Comparison of ENCODE assay signal across 3 cellular contexts in the genomic region with DNA sequence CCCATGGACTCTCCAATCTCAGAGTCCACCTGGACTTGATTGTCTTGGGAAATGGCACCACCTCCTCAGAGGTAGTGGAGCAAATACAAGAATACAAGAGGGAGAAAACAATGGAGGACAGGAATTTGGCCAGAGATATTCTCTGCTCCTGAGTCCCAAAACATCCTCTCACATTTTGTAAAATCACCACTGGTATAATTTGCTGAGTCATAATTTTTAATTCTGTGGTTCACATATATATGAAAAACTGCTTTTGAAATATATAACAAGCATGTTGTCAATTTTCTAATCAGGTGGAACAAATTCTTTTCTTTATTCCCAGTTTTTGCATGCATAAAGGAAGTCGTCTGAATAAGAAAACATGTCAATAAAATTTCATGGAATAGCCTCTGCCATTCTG.
TF ChIP-seq lines count a peak whose summit lies in the region.

No MANE protein-coding gene starts in this region.

TF ChIP-seq in HepG2, 621 proteins besides CTCF, POLR2A, EP300 and RAD21:
- peak; percentile 56; the same call in 1 of the 2 replicates for TF ChIP-seq MAFF (IDR thresholded peaks at IDR 0.05; ENCODE audit: low read depth, low read length)
- TF ChIP-seq MAFK (conservative IDR thresholded peaks at IDR 0.05 in 1 of 2, IDR thresholded peaks at IDR 0.05 in 1 of 2; ENCODE audit: low read length in 2 of 2) = peak; percentile 52 to 73
- no peak for TF ChIP-seq ZNF121 (CRISPR knock-in tag; IDR thresholded peaks at IDR 0.05)
- TF ChIP-seq ZNF260 (CRISPR knock-in tag; IDR thresholded peaks at IDR 0.05; ENCODE audit: borderline replicate concordance, low read depth) = no peak
- peak; percentile 30; the same call in 1 of the 2 replicates for TF ChIP-seq NFE2L2 (IDR thresholded peaks at IDR 0.05; ENCODE audit: low read length)

TF ChIP-seq in IMR-90, 13 proteins besides CTCF, POLR2A, EP300 and RAD21:
- TF ChIP-seq NFE2L2 (IDR thresholded peaks at IDR 0.05; ENCODE audit: low read depth, low read length) (peak; percentile 86), MAFK (IDR thresholded peaks at IDR 0.05; ENCODE audit: low read depth, low read length) (peak; percentile 81), MXI1 (IDR thresholded peaks at IDR 0.05; ENCODE audit: borderline replicate concordance, low read depth, low read length) (no peak)

TF ChIP-seq in K562, 482 proteins besides CTCF, POLR2A, EP300 and RAD21:
- TF ChIP-seq ZNF253 (CRISPR knock-in tag; conservative IDR thresholded peaks at IDR 0.05) = no peak
- peak; percentile 17; the same call in 1 of the 2 replicates for TF ChIP-seq MAFK (IDR thresholded peaks at IDR 0.05; ENCODE audit: low read length)
- peak; percentile 38; the same call in 1 of the 2 replicates for TF ChIP-seq MAFG (tag; conservative IDR thresholded peaks at IDR 0.05)
- TF ChIP-seq EP400 (IDR thresholded peaks at IDR 0.05) = no peak
- no peak for TF ChIP-seq MXI1 (IDR thresholded peaks at IDR 0.05; ENCODE audit: low read depth, low read length)
- TF ChIP-seq ZNF316 (IDR thresholded peaks at IDR 0.05) = peak; percentile 46; the same call in 1 of the 2 replicates
- no peak for TF ChIP-seq HDAC3 (IDR thresholded peaks at IDR 0.05; ENCODE audit: borderline replicate concordance, partially characterized antibody)
- no peak for TF ChIP-seq ZNF445 (CRISPR knock-in tag; IDR thresholded peaks at IDR 0.05; ENCODE audit: low read depth)
- no peak for TF ChIP-seq ETV1 (tag; conservative IDR thresholded peaks at IDR 0.05; ENCODE audit: low read depth)
- TF ChIP-seq, protein P1, sequence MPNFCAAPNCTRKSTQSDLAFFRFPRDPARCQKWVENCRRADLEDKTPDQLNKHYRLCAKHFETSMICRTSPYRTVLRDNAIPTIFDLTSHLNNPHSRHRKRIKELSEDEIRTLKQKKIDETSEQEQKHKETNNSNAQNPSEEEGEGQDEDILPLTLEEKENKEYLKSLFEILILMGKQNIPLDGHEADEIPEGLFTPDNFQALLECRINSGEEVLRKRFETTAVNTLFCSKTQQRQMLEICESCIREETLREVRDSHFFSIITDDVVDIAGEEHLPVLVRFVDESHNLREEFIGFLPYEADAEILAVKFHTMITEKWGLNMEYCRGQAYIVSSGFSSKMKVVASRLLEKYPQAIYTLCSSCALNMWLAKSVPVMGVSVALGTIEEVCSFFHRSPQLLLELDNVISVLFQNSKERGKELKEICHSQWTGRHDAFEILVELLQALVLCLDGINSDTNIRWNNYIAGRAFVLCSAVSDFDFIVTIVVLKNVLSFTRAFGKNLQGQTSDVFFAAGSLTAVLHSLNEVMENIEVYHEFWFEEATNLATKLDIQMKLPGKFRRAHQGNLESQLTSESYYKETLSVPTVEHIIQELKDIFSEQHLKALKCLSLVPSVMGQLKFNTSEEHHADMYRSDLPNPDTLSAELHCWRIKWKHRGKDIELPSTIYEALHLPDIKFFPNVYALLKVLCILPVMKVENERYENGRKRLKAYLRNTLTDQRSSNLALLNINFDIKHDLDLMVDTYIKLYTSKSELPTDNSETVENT (CRISPR knock-in tag; IDR thresholded peaks at IDR 0.05) = no peak
- TF ChIP-seq, protein P2, sequence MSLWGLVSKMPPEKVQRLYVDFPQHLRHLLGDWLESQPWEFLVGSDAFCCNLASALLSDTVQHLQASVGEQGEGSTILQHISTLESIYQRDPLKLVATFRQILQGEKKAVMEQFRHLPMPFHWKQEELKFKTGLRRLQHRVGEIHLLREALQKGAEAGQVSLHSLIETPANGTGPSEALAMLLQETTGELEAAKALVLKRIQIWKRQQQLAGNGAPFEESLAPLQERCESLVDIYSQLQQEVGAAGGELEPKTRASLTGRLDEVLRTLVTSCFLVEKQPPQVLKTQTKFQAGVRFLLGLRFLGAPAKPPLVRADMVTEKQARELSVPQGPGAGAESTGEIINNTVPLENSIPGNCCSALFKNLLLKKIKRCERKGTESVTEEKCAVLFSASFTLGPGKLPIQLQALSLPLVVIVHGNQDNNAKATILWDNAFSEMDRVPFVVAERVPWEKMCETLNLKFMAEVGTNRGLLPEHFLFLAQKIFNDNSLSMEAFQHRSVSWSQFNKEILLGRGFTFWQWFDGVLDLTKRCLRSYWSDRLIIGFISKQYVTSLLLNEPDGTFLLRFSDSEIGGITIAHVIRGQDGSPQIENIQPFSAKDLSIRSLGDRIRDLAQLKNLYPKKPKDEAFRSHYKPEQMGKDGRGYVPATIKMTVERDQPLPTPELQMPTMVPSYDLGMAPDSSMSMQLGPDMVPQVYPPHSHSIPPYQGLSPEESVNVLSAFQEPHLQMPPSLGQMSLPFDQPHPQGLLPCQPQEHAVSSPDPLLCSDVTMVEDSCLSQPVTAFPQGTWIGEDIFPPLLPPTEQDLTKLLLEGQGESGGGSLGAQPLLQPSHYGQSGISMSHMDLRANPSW (CRISPR knock-in tag; IDR thresholded peaks at IDR 0.05) = no peak
